1 cellular context compared by ENCODE assay signal in the genomic region with DNA sequence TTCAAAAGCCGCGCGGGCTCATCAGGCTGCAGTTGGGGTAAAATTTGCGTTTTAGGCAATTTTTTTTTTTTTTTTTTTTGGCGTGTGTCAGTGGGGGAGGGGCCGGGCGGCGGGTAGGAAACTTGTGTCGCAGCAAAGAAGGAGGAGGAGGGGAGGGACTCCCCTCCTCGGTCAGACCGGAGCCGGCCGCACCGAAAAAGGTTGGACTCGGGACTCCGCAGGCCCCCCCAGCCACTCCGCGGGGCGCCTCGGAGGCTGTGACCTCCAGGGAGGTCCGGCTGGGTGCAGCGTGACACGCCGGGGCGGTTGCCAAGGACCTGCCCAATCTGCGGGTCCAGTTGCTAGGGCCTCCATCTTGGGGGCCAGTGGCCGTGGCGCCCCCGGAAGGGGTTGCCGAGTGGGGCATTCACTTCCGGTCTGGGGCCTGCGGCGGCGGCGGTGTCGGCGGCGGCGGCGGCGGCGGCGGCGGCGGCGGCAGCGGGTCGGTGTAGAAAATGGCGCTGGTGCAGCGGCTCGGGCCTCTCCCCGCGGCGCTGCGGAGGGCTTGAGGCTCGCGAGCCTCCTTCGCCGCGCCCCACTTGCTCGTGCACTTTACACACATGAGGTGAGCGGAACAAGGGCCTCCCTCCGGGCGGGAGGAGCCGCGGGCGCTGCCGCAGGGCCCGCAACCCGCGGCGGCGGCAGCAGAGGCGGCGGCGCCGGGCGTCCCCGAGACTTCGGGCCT.
A peak's percentile ranks its signal among the peaks of the same experiment; 100 is the strongest.
TF ChIP-seq lines count a peak whose summit lies in the region.

A gene (plus strand): TSS at position 409 of the 724 bp plus-strand sequence. CDS start 191 bp downstream, at position 600.

TF ChIP-seq in H1, 55 proteins besides CTCF, POLR2A, EP300 and RAD21:
- TF ChIP-seq GABPA (IDR thresholded peaks at IDR 0.05; ENCODE audit: borderline replicate concordance, insufficient read depth, low read length) = peak; percentile 95
- TF ChIP-seq KDM5A (IDR thresholded peaks at IDR 0.05; ENCODE audit: low read length) = peak; percentile 33; the same call in 1 of the 2 replicates
- no peak for TF ChIP-seq CBX8 (IDR thresholded peaks at IDR 0.05; ENCODE audit: borderline replicate concordance, low read depth, low read length)
- TF ChIP-seq FOSL1 (IDR thresholded peaks at IDR 0.05; ENCODE audit: insufficient read depth, low read depth, low read length) = no peak
- no peak for TF ChIP-seq HDAC6 (IDR thresholded peaks at IDR 0.05; ENCODE audit: low read depth, low read length)
- TF ChIP-seq SIN3A (conservative IDR thresholded peaks at IDR 0.05 in 1 of 2, IDR thresholded peaks at IDR 0.05 in 1 of 2; ENCODE audit: low read depth in 1 of 2, low read length in 2 of 2) = peak; percentile 83 to 93
- TF ChIP-seq, protein P1, sequence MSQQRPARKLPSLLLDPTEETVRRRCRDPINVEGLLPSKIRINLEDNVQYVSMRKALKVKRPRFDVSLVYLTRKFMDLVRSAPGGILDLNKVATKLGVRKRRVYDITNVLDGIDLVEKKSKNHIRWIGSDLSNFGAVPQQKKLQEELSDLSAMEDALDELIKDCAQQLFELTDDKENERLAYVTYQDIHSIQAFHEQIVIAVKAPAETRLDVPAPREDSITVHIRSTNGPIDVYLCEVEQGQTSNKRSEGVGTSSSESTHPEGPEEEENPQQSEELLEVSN (IDR thresholded peaks at IDR 0.05) = no peak
- TF ChIP-seq BACH1 (IDR thresholded peaks at IDR 0.05; ENCODE audit: low read length) = no peak; the same call in 1 of the 2 replicates
- peak; percentile 96 for TF ChIP-seq RBBP5 (IDR thresholded peaks at IDR 0.05; ENCODE audit: borderline replicate concordance, low read depth, low read length)
- peak; percentile 69 for TF ChIP-seq TAF1 (IDR thresholded peaks at IDR 0.05; ENCODE audit: low read depth, low read length)
- no peak for TF ChIP-seq SP4 (IDR thresholded peaks at IDR 0.05; ENCODE audit: low read length)
- TF ChIP-seq BRCA1 (IDR thresholded peaks at IDR 0.05; ENCODE audit: low read depth, low read length) = no peak
- no peak for TF ChIP-seq MAFK (IDR thresholded peaks at IDR 0.05; ENCODE audit: low read depth, low read length)
- TF ChIP-seq, protein P2, sequence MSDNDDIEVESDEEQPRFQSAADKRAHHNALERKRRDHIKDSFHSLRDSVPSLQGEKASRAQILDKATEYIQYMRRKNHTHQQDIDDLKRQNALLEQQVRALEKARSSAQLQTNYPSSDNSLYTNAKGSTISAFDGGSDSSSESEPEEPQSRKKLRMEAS (IDR thresholded peaks at IDR 0.05) = no peak
- TF ChIP-seq SUZ12 (IDR thresholded peaks at IDR 0.05; ENCODE audit: low read length) = no peak
- TF ChIP-seq CHD1 (IDR thresholded peaks at IDR 0.05; ENCODE audit: low read depth, low read length) = no peak
- TF ChIP-seq POU5F1 (IDR thresholded peaks at IDR 0.05; ENCODE audit: low read depth, low read length) = no peak
- no peak for TF ChIP-seq EGR1 (IDR thresholded peaks at IDR 0.05; ENCODE audit: borderline replicate concordance, low read depth, low read length)
- TF ChIP-seq EZH2 (IDR thresholded peaks at IDR 0.05; ENCODE audit: low read depth, low read length, severe bottlenecking) = no peak
- peak; percentile 25; the same call in 1 of the 2 replicates for TF ChIP-seq CREB1 (IDR thresholded peaks at IDR 0.05)
- no peak for TF ChIP-seq CTBP2 (IDR thresholded peaks at IDR 0.05; ENCODE audit: borderline replicate concordance, insufficient read depth, insufficient read length, low read length)
- no peak for TF ChIP-seq ZNF274 (IDR thresholded peaks at IDR 0.05; ENCODE audit: borderline replicate concordance, extremely low read depth, low read length)
- TF ChIP-seq POLR2AphosphoS5 (IDR thresholded peaks at IDR 0.05; ENCODE audit: low read depth, low read length) = peak; percentile 29; the same call in 1 of the 2 replicates
- peak; percentile 72 for TF ChIP-seq ASH2L (IDR thresholded peaks at IDR 0.05; ENCODE audit: low read length)
- 0 out of 2 replicates have a peak, but pooled peaks have one; percentile 7 for TF ChIP-seq SRF (IDR thresholded peaks at IDR 0.05; ENCODE audit: low read depth, low read length)
- TF ChIP-seq SAP30 (IDR thresholded peaks at IDR 0.05; ENCODE audit: insufficient read depth, insufficient replicate concordance, low read length) = no peak
- TF ChIP-seq SIX5 (IDR thresholded peaks at IDR 0.05; ENCODE audit: low read depth, low read length) = no peak
- no peak for TF ChIP-seq BCL11A (IDR thresholded peaks at IDR 0.05; ENCODE audit: low read depth in 2 of 2, low read length in 2 of 2)
- no peak for TF ChIP-seq RFX5 (IDR thresholded peaks at IDR 0.05; ENCODE audit: borderline replicate concordance, low read depth, low read length)
- TF ChIP-seq, protein P3, sequence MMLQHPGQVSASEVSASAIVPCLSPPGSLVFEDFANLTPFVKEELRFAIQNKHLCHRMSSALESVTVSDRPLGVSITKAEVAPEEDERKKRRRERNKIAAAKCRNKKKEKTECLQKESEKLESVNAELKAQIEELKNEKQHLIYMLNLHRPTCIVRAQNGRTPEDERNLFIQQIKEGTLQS (IDR thresholded peaks at IDR 0.05; ENCODE audit: insufficient read depth, low read depth, low read length) = no peak
- TF ChIP-seq, protein P4, sequence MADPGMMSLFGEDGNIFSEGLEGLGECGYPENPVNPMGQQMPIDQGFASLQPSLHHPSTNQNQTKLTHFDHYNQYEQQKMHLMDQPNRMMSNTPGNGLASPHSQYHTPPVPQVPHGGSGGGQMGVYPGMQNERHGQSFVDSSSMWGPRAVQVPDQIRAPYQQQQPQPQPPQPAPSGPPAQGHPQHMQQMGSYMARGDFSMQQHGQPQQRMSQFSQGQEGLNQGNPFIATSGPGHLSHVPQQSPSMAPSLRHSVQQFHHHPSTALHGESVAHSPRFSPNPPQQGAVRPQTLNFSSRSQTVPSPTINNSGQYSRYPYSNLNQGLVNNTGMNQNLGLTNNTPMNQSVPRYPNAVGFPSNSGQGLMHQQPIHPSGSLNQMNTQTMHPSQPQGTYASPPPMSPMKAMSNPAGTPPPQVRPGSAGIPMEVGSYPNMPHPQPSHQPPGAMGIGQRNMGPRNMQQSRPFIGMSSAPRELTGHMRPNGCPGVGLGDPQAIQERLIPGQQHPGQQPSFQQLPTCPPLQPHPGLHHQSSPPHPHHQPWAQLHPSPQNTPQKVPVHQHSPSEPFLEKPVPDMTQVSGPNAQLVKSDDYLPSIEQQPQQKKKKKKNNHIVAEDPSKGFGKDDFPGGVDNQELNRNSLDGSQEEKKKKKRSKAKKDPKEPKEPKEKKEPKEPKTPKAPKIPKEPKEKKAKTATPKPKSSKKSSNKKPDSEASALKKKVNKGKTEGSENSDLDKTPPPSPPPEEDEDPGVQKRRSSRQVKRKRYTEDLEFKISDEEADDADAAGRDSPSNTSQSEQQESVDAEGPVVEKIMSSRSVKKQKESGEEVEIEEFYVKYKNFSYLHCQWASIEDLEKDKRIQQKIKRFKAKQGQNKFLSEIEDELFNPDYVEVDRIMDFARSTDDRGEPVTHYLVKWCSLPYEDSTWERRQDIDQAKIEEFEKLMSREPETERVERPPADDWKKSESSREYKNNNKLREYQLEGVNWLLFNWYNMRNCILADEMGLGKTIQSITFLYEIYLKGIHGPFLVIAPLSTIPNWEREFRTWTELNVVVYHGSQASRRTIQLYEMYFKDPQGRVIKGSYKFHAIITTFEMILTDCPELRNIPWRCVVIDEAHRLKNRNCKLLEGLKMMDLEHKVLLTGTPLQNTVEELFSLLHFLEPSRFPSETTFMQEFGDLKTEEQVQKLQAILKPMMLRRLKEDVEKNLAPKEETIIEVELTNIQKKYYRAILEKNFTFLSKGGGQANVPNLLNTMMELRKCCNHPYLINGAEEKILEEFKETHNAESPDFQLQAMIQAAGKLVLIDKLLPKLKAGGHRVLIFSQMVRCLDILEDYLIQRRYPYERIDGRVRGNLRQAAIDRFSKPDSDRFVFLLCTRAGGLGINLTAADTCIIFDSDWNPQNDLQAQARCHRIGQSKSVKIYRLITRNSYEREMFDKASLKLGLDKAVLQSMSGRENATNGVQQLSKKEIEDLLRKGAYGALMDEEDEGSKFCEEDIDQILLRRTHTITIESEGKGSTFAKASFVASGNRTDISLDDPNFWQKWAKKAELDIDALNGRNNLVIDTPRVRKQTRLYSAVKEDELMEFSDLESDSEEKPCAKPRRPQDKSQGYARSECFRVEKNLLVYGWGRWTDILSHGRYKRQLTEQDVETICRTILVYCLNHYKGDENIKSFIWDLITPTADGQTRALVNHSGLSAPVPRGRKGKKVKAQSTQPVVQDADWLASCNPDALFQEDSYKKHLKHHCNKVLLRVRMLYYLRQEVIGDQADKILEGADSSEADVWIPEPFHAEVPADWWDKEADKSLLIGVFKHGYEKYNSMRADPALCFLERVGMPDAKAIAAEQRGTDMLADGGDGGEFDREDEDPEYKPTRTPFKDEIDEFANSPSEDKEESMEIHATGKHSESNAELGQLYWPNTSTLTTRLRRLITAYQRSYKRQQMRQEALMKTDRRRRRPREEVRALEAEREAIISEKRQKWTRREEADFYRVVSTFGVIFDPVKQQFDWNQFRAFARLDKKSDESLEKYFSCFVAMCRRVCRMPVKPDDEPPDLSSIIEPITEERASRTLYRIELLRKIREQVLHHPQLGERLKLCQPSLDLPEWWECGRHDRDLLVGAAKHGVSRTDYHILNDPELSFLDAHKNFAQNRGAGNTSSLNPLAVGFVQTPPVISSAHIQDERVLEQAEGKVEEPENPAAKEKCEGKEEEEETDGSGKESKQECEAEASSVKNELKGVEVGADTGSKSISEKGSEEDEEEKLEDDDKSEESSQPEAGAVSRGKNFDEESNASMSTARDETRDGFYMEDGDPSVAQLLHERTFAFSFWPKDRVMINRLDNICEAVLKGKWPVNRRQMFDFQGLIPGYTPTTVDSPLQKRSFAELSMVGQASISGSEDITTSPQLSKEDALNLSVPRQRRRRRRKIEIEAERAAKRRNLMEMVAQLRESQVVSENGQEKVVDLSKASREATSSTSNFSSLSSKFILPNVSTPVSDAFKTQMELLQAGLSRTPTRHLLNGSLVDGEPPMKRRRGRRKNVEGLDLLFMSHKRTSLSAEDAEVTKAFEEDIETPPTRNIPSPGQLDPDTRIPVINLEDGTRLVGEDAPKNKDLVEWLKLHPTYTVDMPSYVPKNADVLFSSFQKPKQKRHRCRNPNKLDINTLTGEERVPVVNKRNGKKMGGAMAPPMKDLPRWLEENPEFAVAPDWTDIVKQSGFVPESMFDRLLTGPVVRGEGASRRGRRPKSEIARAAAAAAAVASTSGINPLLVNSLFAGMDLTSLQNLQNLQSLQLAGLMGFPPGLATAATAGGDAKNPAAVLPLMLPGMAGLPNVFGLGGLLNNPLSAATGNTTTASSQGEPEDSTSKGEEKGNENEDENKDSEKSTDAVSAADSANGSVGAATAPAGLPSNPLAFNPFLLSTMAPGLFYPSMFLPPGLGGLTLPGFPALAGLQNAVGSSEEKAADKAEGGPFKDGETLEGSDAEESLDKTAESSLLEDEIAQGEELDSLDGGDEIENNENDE (IDR thresholded peaks at IDR 0.05; ENCODE audit: insufficient replicate concordance, low read length) = no peak
- peak; percentile 85 for TF ChIP-seq PHF8 (conservative IDR thresholded peaks at IDR 0.05; ENCODE audit: low read depth, low read length)
- TF ChIP-seq SP1 (IDR thresholded peaks at IDR 0.05; ENCODE audit: low read depth, low read length) = no peak
- TF ChIP-seq, protein P5, sequence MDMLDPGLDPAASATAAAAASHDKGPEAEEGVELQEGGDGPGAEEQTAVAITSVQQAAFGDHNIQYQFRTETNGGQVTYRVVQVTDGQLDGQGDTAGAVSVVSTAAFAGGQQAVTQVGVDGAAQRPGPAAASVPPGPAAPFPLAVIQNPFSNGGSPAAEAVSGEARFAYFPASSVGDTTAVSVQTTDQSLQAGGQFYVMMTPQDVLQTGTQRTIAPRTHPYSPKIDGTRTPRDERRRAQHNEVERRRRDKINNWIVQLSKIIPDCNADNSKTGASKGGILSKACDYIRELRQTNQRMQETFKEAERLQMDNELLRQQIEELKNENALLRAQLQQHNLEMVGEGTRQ (IDR thresholded peaks at IDR 0.05; ENCODE audit: low read length) = no peak
- TF ChIP-seq YY1 (IDR thresholded peaks at IDR 0.05; ENCODE audit: low read depth, low read length) = peak; percentile 95
- TF ChIP-seq SP2 (IDR thresholded peaks at IDR 0.05; ENCODE audit: low read length) = no peak
- TF ChIP-seq CHD2 (IDR thresholded peaks at IDR 0.05; ENCODE audit: low read length) = peak; percentile 37; the same call in 1 of the 2 replicates
- no peak for TF ChIP-seq SIRT6 (IDR thresholded peaks at IDR 0.05; ENCODE audit: low read length)
- peak; percentile 45 for TF ChIP-seq KDM4A (IDR thresholded peaks at IDR 0.05; ENCODE audit: low read depth, low read length, severe bottlenecking)
- no peak for TF ChIP-seq CBX5 (IDR thresholded peaks at IDR 0.05; ENCODE audit: low read depth, low read length)
- no peak for TF ChIP-seq JUN (IDR thresholded peaks at IDR 0.05; ENCODE audit: low read depth, low read length)
- peak; percentile 46; the same call in 1 of the 2 replicates for TF ChIP-seq TBP (IDR thresholded peaks at IDR 0.05; ENCODE audit: low read depth, low read length)
